12 cellular contexts compared by ENCODE assay signal in genomic region chr13:44249439-44249838, GRCh38.
A peak's percentile ranks its signal among the peaks of the same experiment; 100 is the strongest.
DNase-seq lines count a peak whose midpoint lies in the region; ATAC-seq and TF ChIP-seq lines count a peak whose summit lies in the region.
"Had no signal": no experiment of that assay in that cellular context is flagged by ENCODE, and none has a peak within 500 bp of the region (broad histone marks: within the 10 kb centered on the region; RNA-seq: fewer than 3 reads in every experiment).

No MANE protein-coding gene starts in this region.

- no peaks in the 10 kb centered on the region for H3K36me3 ChIP-seq in ACC112 (ENCODE audit: insufficient read depth, low read length)
- no peaks in the 10 kb centered on the region for H3K36me3 ChIP-seq in PC-3 (ENCODE audit: low read depth, low read length)
- H3K36me3 ChIP-seq in esophagus (ENCODE audit: control insufficient read depth in 2 of 2, insufficient read depth in 2 of 2, low read length in 1 of 2) = no peaks in the 10 kb centered on the region
- H3K36me3 ChIP-seq in CD4-positive, alpha-beta memory T cell (ENCODE audit: insufficient read depth, low read length) = no peaks in the 10 kb centered on the region

- H3K4me3 ChIP-seq in ACC112 (ENCODE audit: low read depth, low read length) (no peak overlapping the region), PC-3 (ENCODE audit: low read length) (no peak overlapping the region), esophagus (ENCODE audit: low read depth in 1 of 2, low read length in 2 of 2) (no peak overlapping the region)
- H3K4me3 ChIP-seq in CD4-positive, alpha-beta memory T cell (ENCODE audit: low read length in 2 of 2) = no peak overlapping the region

- H2AFZ ChIP-seq in ACC112 (ENCODE audit: low read length, unreplicated experiment) = peak overlapping the region; percentile 5
- H2AFZ ChIP-seq in PC-3 (ENCODE audit: low read length) = peak overlapping the region; percentile 55; the same call in 1 of the 2 replicates

- H3K27ac Mint-ChIP-seq in nephron = peak overlapping the region; percentile 82 to 95 (median 84)
- no peak overlapping the region for H3K27ac Mint-ChIP-seq in activated CD4-positive, alpha-beta T cell treated with anti-CD3 and anti-CD28 coated beads, Interleukin-2, amount 10 ng/mL, durations not matched to agents 24 days and 14 days
- no peak overlapping the region for H3K27ac Mint-ChIP-seq in CD4-positive, alpha-beta memory T cell
- H3K27ac Mint-ChIP-seq: T-helper 1 cell treated with Interleukin-12 subunit alpha and Interleukin-12 subunit beta and Interleukin-4 antibody, amounts not matched to agents 30 μg/mL and 1 μg/mL, for 36 hours had no signal

- no peaks in the 10 kb centered on the region for H3K9me2 ChIP-seq in PC-3 (replicated peaks; ENCODE audit: low read length)

- CTCF ChIA-PET in PC-3 (lab: Charles Lee) = no interaction called here
- CTCF ChIA-PET in CD4-positive, alpha-beta memory T cell (lab: Charles Lee; ENCODE audit: partially characterized antibody) = no interaction called here

- H3K9me3 ChIP-seq in PC-3 (ENCODE audit: low read length) (no peaks in the 10 kb centered on the region), esophagus (ENCODE audit: control insufficient read depth in 2 of 2, insufficient read depth in 1 of 2, low read depth in 1 of 2, low read length in 1 of 2) (peaks cover 0 to 2% of the 10 kb centered on the region in 2 donors)
- no peaks in the 10 kb centered on the region for H3K9me3 ChIP-seq in CD4-positive, alpha-beta memory T cell (ENCODE audit: control insufficient read depth in 1 of 2, low read length in 2 of 2)

- DNase-seq in PC-3 = peak; percentile 37
- no peak for DNase-seq in activated CD4-positive, alpha-beta T cell treated with anti-CD3 and anti-CD28 coated beads, Interleukin-2, amount 10 ng/mL, durations not matched to agents 24 days and 14 days
- no peak for DNase-seq in activated T-cell treated with anti-CD3 and anti-CD28 coated beads, Interleukin-2, amount 50 U/mL, for 4 hours
- DNase-seq in CD4-positive, alpha-beta memory T cell = no peak
- DNase-seq: activated naive CD4-positive, alpha-beta T cell treated with anti-CD3 and anti-CD28 coated beads, Interleukin-2, amount 50 U/mL, for 16 hours; NCI-H187 treated with DMSO at 0.1 percent for 48 hours; stimulated activated CD4-positive, alpha-beta T cell treated with anti-CD3 and anti-CD28 coated beads, Interleukin-4, amount 100 ng/mL, for 4 hours had no signal

- peaks cover 11% of the 10 kb centered on the region for H3K27me3 Mint-ChIP-seq in nephron (ENCODE audit: low read depth)
- peaks cover 5% of the 10 kb centered on the region for H3K27me3 Mint-ChIP-seq in activated CD4-positive, alpha-beta T cell treated with anti-CD3 and anti-CD28 coated beads, Interleukin-2, amount 10 ng/mL, durations not matched to agents 24 days and 14 days
- no peaks in the 10 kb centered on the region for H3K27me3 Mint-ChIP-seq in activated T-cell treated with anti-CD3 and anti-CD28 coated beads, Interleukin-2, amount 50 U/mL, for 4 hours (ENCODE audit: low read depth)
- H3K27me3 Mint-ChIP-seq in CD4-positive, alpha-beta memory T cell = no peaks in the 10 kb centered on the region

- peaks cover 16% of the 10 kb centered on the region for H3K4me1 Mint-ChIP-seq in nephron
- no peaks in the 10 kb centered on the region for H3K4me1 Mint-ChIP-seq in activated CD4-positive, alpha-beta T cell treated with anti-CD3 and anti-CD28 coated beads, Interleukin-2, amount 10 ng/mL, durations not matched to agents 24 days and 14 days
- no peaks in the 10 kb centered on the region for H3K4me1 Mint-ChIP-seq in activated T-cell treated with anti-CD3 and anti-CD28 coated beads, Interleukin-2, amount 50 U/mL, for 4 hours (ENCODE audit: low read depth)
- no peaks in the 10 kb centered on the region for H3K4me1 Mint-ChIP-seq in CD4-positive, alpha-beta memory T cell

- ATAC-seq in PC-3 = peak; percentile 68
- ATAC-seq in activated T-cell treated with anti-CD3 and anti-CD28 coated beads, Interleukin-2, amount 50 U/mL, for 4 hours = no peak
- no peak for ATAC-seq in HG02588 (IDR thresholded peaks at IDR 0.05; ENCODE audit: unreplicated experiment)

- TF ChIP-seq CTCF in PC-3 (conservative IDR thresholded peaks at IDR 0.05; ENCODE audit: low read depth, low read length) (no peak), nephron (IDR thresholded peaks at IDR 0.05; ENCODE audit: unreplicated experiment in 3 of 3) (no peak)

- no TSS peak for BruUV-seq in PC-3 (replicated peaks; lab: Mats Ljungman, UMichigan)

- H3K27me3 ChIP-seq in ACC112 (ENCODE audit: insufficient read depth, low read length) = no peaks in the 10 kb centered on the region
- H3K27me3 ChIP-seq in PC-3 (ENCODE audit: low read length) = no peaks in the 10 kb centered on the region
- no peaks in the 10 kb centered on the region for H3K27me3 ChIP-seq in esophagus (ENCODE audit: control insufficient read depth in 1 of 2, insufficient read depth in 2 of 2, low read length in 2 of 2)
- no peaks in the 10 kb centered on the region for H3K27me3 ChIP-seq in CD4-positive, alpha-beta memory T cell (ENCODE audit: insufficient read depth, low read length)

- H3K4me2 ChIP-seq in PC-3 (ENCODE audit: low read length) = peak overlapping the region; percentile 49; the same call in 1 of the 2 replicates

- H4K20me1 ChIP-seq in PC-3 (ENCODE audit: low read length) = no peaks in the 10 kb centered on the region

- H3K9me3 Mint-ChIP-seq in nephron = no peaks in the 10 kb centered on the region
- H3K9me3 Mint-ChIP-seq in activated CD4-positive, alpha-beta T cell treated with anti-CD3 and anti-CD28 coated beads, Interleukin-2, amount 10 ng/mL, durations not matched to agents 24 days and 14 days = peaks cover 5% of the 10 kb centered on the region
- no peaks in the 10 kb centered on the region for H3K9me3 Mint-ChIP-seq in activated T-cell treated with anti-CD3 and anti-CD28 coated beads, Interleukin-2, amount 50 U/mL, for 4 hours
- peaks cover 0 to 2% (median 0%) of the 10 kb centered on the region in 8 donors for H3K9me3 Mint-ChIP-seq in CD4-positive, alpha-beta memory T cell
- H3K9me3 Mint-ChIP-seq: T-helper 1 cell treated with Interleukin-12 subunit alpha and Interleukin-12 subunit beta and Interleukin-4 antibody, amounts not matched to agents 30 μg/mL and 1 μg/mL, for 36 hours had no signal

- POLR2A ChIA-PET in PC-3 (lab: Charles Lee; ENCODE audit: unreplicated experiment) = no interaction called here
- POLR2A ChIA-PET in CD4-positive, alpha-beta memory T cell (lab: Charles Lee; ENCODE audit: partially characterized antibody) = no interaction called here

- H3K4me3 Mint-ChIP-seq in nephron = no peak overlapping the region
- H3K4me3 Mint-ChIP-seq in activated CD4-positive, alpha-beta T cell treated with anti-CD3 and anti-CD28 coated beads, Interleukin-2, amount 10 ng/mL, durations not matched to agents 24 days and 14 days = no peak overlapping the region
- no peak overlapping the region for H3K4me3 Mint-ChIP-seq in activated T-cell treated with anti-CD3 and anti-CD28 coated beads, Interleukin-2, amount 50 U/mL, for 4 hours
- no peak overlapping the region for H3K4me3 Mint-ChIP-seq in CD4-positive, alpha-beta memory T cell
- H3K4me3 Mint-ChIP-seq: T-helper 1 cell treated with Interleukin-12 subunit alpha and Interleukin-12 subunit beta and Interleukin-4 antibody, amounts not matched to agents 30 μg/mL and 1 μg/mL, for 36 hours had no signal

- H3K79me2 ChIP-seq in ACC112 (ENCODE audit: control insufficient read depth, insufficient read depth, low read length, unreplicated experiment) = no peaks in the 10 kb centered on the region
- H3K79me2 ChIP-seq in PC-3 (ENCODE audit: low read length) = no peaks in the 10 kb centered on the region

- no peaks in the 10 kb centered on the region for H3K36me3 Mint-ChIP-seq in nephron (ENCODE audit: low read depth)
- H3K36me3 Mint-ChIP-seq in activated CD4-positive, alpha-beta T cell treated with anti-CD3 and anti-CD28 coated beads, Interleukin-2, amount 10 ng/mL, durations not matched to agents 24 days and 14 days (ENCODE audit: low read depth) = no peaks in the 10 kb centered on the region
- H3K36me3 Mint-ChIP-seq in activated T-cell treated with anti-CD3 and anti-CD28 coated beads, Interleukin-2, amount 50 U/mL, for 4 hours (ENCODE audit: insufficient read depth) = no peaks in the 10 kb centered on the region
- no peaks in the 10 kb centered on the region for H3K36me3 Mint-ChIP-seq in CD4-positive, alpha-beta memory T cell

- H3K9ac ChIP-seq in PC-3 (ENCODE audit: low read length) = peak overlapping the region; percentile 30; the same call in 1 of the 2 replicates

- H3K27ac ChIP-seq in ACC112 (ENCODE audit: low read depth, low read length) (peak overlapping the region; percentile 4; the same call in 1 of the 2 replicates), PC-3 (ENCODE audit: low read length) (peak overlapping the region; percentile 73), esophagus (ENCODE audit: low read depth in 2 of 2, low read length in 1 of 2) (peak overlapping the region; percentile 58 to 63)
- no peak overlapping the region for H3K27ac ChIP-seq in CD4-positive, alpha-beta memory T cell (ENCODE audit: low read depth, low read length)

- peaks cover 7% of the 10 kb centered on the region for H3K4me1 ChIP-seq in ACC112 (ENCODE audit: control insufficient read depth, insufficient read depth, low read length, unreplicated experiment)
- H3K4me1 ChIP-seq in PC-3 (ENCODE audit: insufficient read depth, low read length) = peaks cover 22% of the 10 kb centered on the region
- peaks cover 0 to 6% of the 10 kb centered on the region in 2 donors for H3K4me1 ChIP-seq in esophagus (ENCODE audit: control insufficient read depth in 2 of 2, insufficient read depth in 2 of 2, low read length in 1 of 2)
- H3K4me1 ChIP-seq in CD4-positive, alpha-beta memory T cell (ENCODE audit: insufficient read depth, low read length) = no peaks in the 10 kb centered on the region

- H3F3A ChIP-seq in PC-3 (ENCODE audit: low read length, unreplicated experiment) = no peaks in the 10 kb centered on the region

- intact Hi-C loops in PC-3 (cut with micrococcal nuclease) = no loop called here
- intact Hi-C loops in activated CD4-positive, alpha-beta T cell treated with anti-CD3 and anti-CD28 coated beads, Interleukin-2, amount 10 ng/mL, durations not matched to agents 24 days and 14 days (cut with micrococcal nuclease) = no loop called here
- intact Hi-C loops in CD4-positive, alpha-beta memory T cell (cut with micrococcal nuclease) = no loop called here

Comparison
In these comparisons a context has a peak if more than half of its experiments do, and no peak if none do; other contexts are left out.
1. H3K27ac Mint-ChIP-seq: peak in nephron (3 of 3); none in activated CD4-positive, alpha-beta T cell treated with anti-CD3 and anti-CD28 coated beads, Interleukin-2, amount 10 ng/mL, durations not matched to agents 24 days and 14 days (single experiment) and CD4-positive, alpha-beta memory T cell (0 of 7).